In genomic region chr4:158710814-158711213, GRCh38 we compare ENCODE assay signal across 10 cellular contexts. TPM values are rescaled to one million over a fixed set of nuclear protein-coding genes. Genes with fewer than 3 reads are reported as not detected.
DNase-seq lines count a peak whose midpoint lies in the region; ATAC-seq and TF ChIP-seq lines count a peak whose summit lies in the region.
"Had no signal": no experiment of that assay in that cellular context is flagged by ENCODE, and none has a peak within 500 bp of the region (broad histone marks: within the 10 kb centered on the region; RNA-seq: fewer than 3 reads in every experiment).

No MANE protein-coding gene starts in this region.

- peak; percentile 8 for DNase-seq in activated naive CD4-positive, alpha-beta T cell treated with anti-CD3 and anti-CD28 coated beads for 36 hours
- DNase-seq in activated naive CD4-positive, alpha-beta T cell treated with anti-CD3 and anti-CD28 coated beads, Interleukin-2, amount 50 U/mL, for 72 hours (ENCODE audit: low spot score in 2 of 2): no peak
- DNase-seq in OCI-M1 (lab: John Stamatoyannopoulos, UW) (peak; percentile 25), erythroblast (lab: John Stamatoyannopoulos, UW) (peak; percentile 17 to 47), retinal pigment epithelial cell (ENCODE audit: low read depth) (no peak), midbrain (lab: John Stamatoyannopoulos, UW) (no peak), coronary artery (ENCODE audit: low spot score) (no peak)
- no peak for DNase-seq in stimulated activated naive CD4-positive, alpha-beta T cell treated with Interleukin-2 at 50 U/mL for 16 hours (lab: John Stamatoyannopoulos, UW)
- DNase-seq: NCI-H2107; stimulated activated CD4-positive, alpha-beta T cell treated with anti-CD3 and anti-CD28 coated beads, Interleukin-4, amount 100 ng/mL, for 1 hour had no signal

- H3K9me3 Mint-ChIP-seq in activated naive CD4-positive, alpha-beta T cell treated with anti-CD3 and anti-CD28 coated beads for 36 hours: no peaks in the 10 kb centered on the region
- H3K9me3 Mint-ChIP-seq in activated naive CD4-positive, alpha-beta T cell treated with anti-CD3 and anti-CD28 coated beads, Interleukin-2, amount 50 U/mL, for 72 hours: no peaks in the 10 kb centered on the region

- H3K27ac Mint-ChIP-seq in activated naive CD4-positive, alpha-beta T cell treated with anti-CD3 and anti-CD28 coated beads for 36 hours: no peak overlapping the region
- peak overlapping the region in 1 of 2 donors; percentile 74 for H3K27ac Mint-ChIP-seq in activated naive CD4-positive, alpha-beta T cell treated with anti-CD3 and anti-CD28 coated beads, Interleukin-2, amount 50 U/mL, for 72 hours

- no peaks in the 10 kb centered on the region for H3K27me3 Mint-ChIP-seq in activated naive CD4-positive, alpha-beta T cell treated with anti-CD3 and anti-CD28 coated beads for 36 hours (ENCODE audit: low read depth)

- CTCF ChIA-PET in activated naive CD4-positive, alpha-beta T cell treated with anti-CD3 and anti-CD28 coated beads for 36 hours (lab: Charles Lee): interaction anchor here (1.2 to 2.4 kb wide), 4 partner anchors 11 to 141 kb away, joined by 3 to 10 read pairs (median 4); no protein-coding TSS in a partner anchor

- H3K27ac ChIP-seq in coronary artery: no peak overlapping the region

- no peak for TF ChIP-seq POLR2A in erythroblast (IDR thresholded peaks at IDR 0.05; ENCODE audit: low read length)

- no peak overlapping the region for H3K4me3 ChIP-seq in retinal pigment epithelial cell (ENCODE audit: low read length)
- H3K4me3 ChIP-seq in coronary artery: no peak overlapping the region

- H3K4me3 Mint-ChIP-seq in activated naive CD4-positive, alpha-beta T cell treated with anti-CD3 and anti-CD28 coated beads for 36 hours: no peak overlapping the region

- intact Hi-C loops in activated naive CD4-positive, alpha-beta T cell treated with anti-CD3 and anti-CD28 coated beads for 36 hours (cut with micrococcal nuclease): no loop called here

- no peaks in the 10 kb centered on the region for H3K4me1 Mint-ChIP-seq in activated naive CD4-positive, alpha-beta T cell treated with anti-CD3 and anti-CD28 coated beads for 36 hours (ENCODE audit: low read depth)

- TF ChIP-seq CTCF in retinal pigment epithelial cell (conservative IDR thresholded peaks at IDR 0.05; ENCODE audit: low read depth, low read length) (peak; percentile 46), coronary artery (IDR thresholded peaks at IDR 0.05) (no peak)

- no peak for ATAC-seq in activated naive CD4-positive, alpha-beta T cell treated with anti-CD3 and anti-CD28 coated beads, Interleukin-2, amount 50 U/mL, for 72 hours

- peaks cover 51% of the 10 kb centered on the region for H3K36me3 Mint-ChIP-seq in activated naive CD4-positive, alpha-beta T cell treated with anti-CD3 and anti-CD28 coated beads for 36 hours (ENCODE audit: low read depth)
- H3K36me3 Mint-ChIP-seq in activated naive CD4-positive, alpha-beta T cell treated with anti-CD3 and anti-CD28 coated beads, Interleukin-2, amount 50 U/mL, for 72 hours: peaks cover 22 to 48% of the 10 kb centered on the region in 2 donors

RNA-seq across cellular contexts. Expression of gene PPID, which starts 12.4 kb away (rescaled TPM):
- total RNA-seq in activated naive CD4-positive, alpha-beta T cell treated with anti-CD3 and anti-CD28 coated beads for 36 hours: 10 to 100 TPM; 55.4 to 55.6 TPM
- total RNA-seq in activated naive CD4-positive, alpha-beta T cell treated with anti-CD3 and anti-CD28 coated beads, Interleukin-2, amount 50 U/mL, for 72 hours: 10 to 100 TPM; 60.8 to 68.4 TPM

RNA-seq across cellular contexts. Expression of gene ETFDH, which starts 38.7 kb away (rescaled TPM):
- 10 to 100 TPM; 35.4 to 36.8 TPM for total RNA-seq in activated naive CD4-positive, alpha-beta T cell treated with anti-CD3 and anti-CD28 coated beads for 36 hours
- 10 to 100 TPM; 34.8 to 54.2 TPM for total RNA-seq in activated naive CD4-positive, alpha-beta T cell treated with anti-CD3 and anti-CD28 coated beads, Interleukin-2, amount 50 U/mL, for 72 hours

RNA-seq across cellular contexts. Expression of gene C4orf46, which starts 39.1 kb away (rescaled TPM):
- 10 to 100 TPM; 18.9 to 20.9 TPM for total RNA-seq in activated naive CD4-positive, alpha-beta T cell treated with anti-CD3 and anti-CD28 coated beads for 36 hours
- total RNA-seq in activated naive CD4-positive, alpha-beta T cell treated with anti-CD3 and anti-CD28 coated beads, Interleukin-2, amount 50 U/mL, for 72 hours: 10 to 100 TPM; 19.3 to 20.4 TPM

RNA-seq across cellular contexts. Expression of gene FNIP2, which starts 58.0 kb away (rescaled TPM):
- 10 to 100 TPM; 10.1 to 11.3 TPM for total RNA-seq in activated naive CD4-positive, alpha-beta T cell treated with anti-CD3 and anti-CD28 coated beads for 36 hours
- 10 to 100 TPM; 15.5 to 26.4 TPM for total RNA-seq in activated naive CD4-positive, alpha-beta T cell treated with anti-CD3 and anti-CD28 coated beads, Interleukin-2, amount 50 U/mL, for 72 hours

Comparison
In these comparisons a context has a peak if more than half of its experiments do, and no peak if none do; other contexts are left out.
1. DNase-seq: peak in activated naive CD4-positive, alpha-beta T cell treated with anti-CD3 and anti-CD28 coated beads for 36 hours (single experiment), OCI-M1 (single experiment) and erythroblast (2 of 2); none in activated naive CD4-positive, alpha-beta T cell treated with anti-CD3 and anti-CD28 coated beads, Interleukin-2, amount 50 U/mL, for 72 hours (0 of 2), retinal pigment epithelial cell (single experiment), midbrain (single experiment), coronary artery (single experiment) and stimulated activated naive CD4-positive, alpha-beta T cell treated with Interleukin-2 at 50 U/mL for 16 hours (single experiment).